15 cellular contexts compared by ENCODE assay signal in genomic region chr9:99023229-99023628, GRCh38.
DNase-seq lines count a peak whose midpoint lies in the region; ATAC-seq, FAIRE-seq and TF ChIP-seq lines count a peak whose summit lies in the region.
"Had no signal": no experiment of that assay in that cellular context is flagged by ENCODE, and none has a peak within 500 bp of the region (broad histone marks: within the 10 kb centered on the region; RNA-seq: fewer than 3 reads in every experiment).

No MANE protein-coding gene starts in this region.

- no peak overlapping the region for H4K8ac ChIP-seq in mesenchymal stem cell (ENCODE audit: low read length)

- no peak for ATAC-seq in CD4-positive, CD25-positive, alpha-beta regulatory T cell (ENCODE audit: low read depth in 2 of 2)
- peak; percentile 44 for ATAC-seq in Right ventricle myocardium superior (ENCODE audit: poor library complexity)
- no peak for ATAC-seq in HG03439 (IDR thresholded peaks at IDR 0.05; ENCODE audit: unreplicated experiment)
- ATAC-seq: A549, HepG2 had no signal

- H4K91ac ChIP-seq in mesenchymal stem cell (ENCODE audit: low read length), result no peak overlapping the region

- intact Hi-C loops in Right ventricle myocardium superior (cut with DNase I), result no loop called here

- no peak overlapping the region for H3K4me2 ChIP-seq in mesenchymal stem cell (ENCODE audit: low read length, poor library complexity, severe bottlenecking)
- H3K4me2 ChIP-seq: A549 had no signal

- H3K9me3 ChIP-seq in CD4-positive, CD25-positive, alpha-beta regulatory T cell (ENCODE audit: control insufficient read depth in 2 of 2, low read length in 2 of 2), result no peaks in the 10 kb centered on the region
- no peaks in the 10 kb centered on the region for H3K9me3 ChIP-seq in mesenchymal stem cell (ENCODE audit: control insufficient read depth, low read length)

- H3K4me1 ChIP-seq in CD4-positive, CD25-positive, alpha-beta regulatory T cell (ENCODE audit: control insufficient read depth, insufficient read depth, low read length, poor library complexity, severe bottlenecking), result peaks cover 19% of the 10 kb centered on the region
- peaks cover 31% of the 10 kb centered on the region for H3K4me1 ChIP-seq in mesenchymal stem cell (ENCODE audit: control insufficient read depth, insufficient read depth, low read depth, low read length)

- no peak for TF ChIP-seq POLR2A in H54 (IDR thresholded peaks at IDR 0.05; ENCODE audit: low read depth, low read length)

- WGBS in mesenchymal stem cell, result 77% methylated on average over 6 of the region's 8 CpGs

- H2BK120ac ChIP-seq in mesenchymal stem cell (ENCODE audit: low read depth, low read length), result no peak overlapping the region

- peaks cover 9 to 42% (median 27%) of the 10 kb centered on the region in 4 donors for H3K4me1 Mint-ChIP-seq in CD4-positive, CD25-positive, alpha-beta regulatory T cell

- no peak overlapping the region for H3K4me3 ChIP-seq in CD4-positive, CD25-positive, alpha-beta regulatory T cell (ENCODE audit: low read depth, low read length)
- H3K4me3 ChIP-seq in mesenchymal stem cell (ENCODE audit: insufficient read depth in 1 of 2, low read depth in 1 of 2, low read length in 2 of 2) (no peak overlapping the region), coronary artery (no peak overlapping the region)
- H3K4me3 ChIP-seq: A549 had no signal

- no peaks in the 10 kb centered on the region for H3K9me3 Mint-ChIP-seq in CD4-positive, CD25-positive, alpha-beta regulatory T cell
- H3K9me3 Mint-ChIP-seq: HFFc6 had no signal

- FAIRE-seq in H54 (lab: Jason Lieb, UNC), result no peak
- FAIRE-seq: A549, H1, HepG2, RCC 7860 had no signal

- no peaks in the 10 kb centered on the region for H3K27me3 ChIP-seq in CD4-positive, CD25-positive, alpha-beta regulatory T cell (ENCODE audit: control insufficient read depth, insufficient read depth, low read length)
- peaks cover 0 to 12% of the 10 kb centered on the region in 2 experiments for H3K27me3 ChIP-seq in mesenchymal stem cell (ENCODE audit: control insufficient read depth in 1 of 2, insufficient read depth in 1 of 2, low read length in 2 of 2)

- H3K4ac ChIP-seq in mesenchymal stem cell (ENCODE audit: low read depth in 1 of 2, low read length in 2 of 2), result no peak overlapping the region

- H3K79me1 ChIP-seq in mesenchymal stem cell (replicated peaks; ENCODE audit: low read length, poor library complexity, severe bottlenecking), result no peaks in the 10 kb centered on the region

- no peak overlapping the region for H3K9ac ChIP-seq in mesenchymal stem cell (ENCODE audit: low read length)

- no peak overlapping the region for H2BK5ac ChIP-seq in mesenchymal stem cell (ENCODE audit: low read depth, low read length, poor library complexity, severe bottlenecking)

- H3K14ac ChIP-seq in mesenchymal stem cell (ENCODE audit: low read length in 2 of 2), result no peak overlapping the region

- H3K27me3 Mint-ChIP-seq in CD4-positive, CD25-positive, alpha-beta regulatory T cell, result peaks cover 4% of the 10 kb centered on the region

- peaks cover 4% of the 10 kb centered on the region for H3K36me3 Mint-ChIP-seq in CD4-positive, CD25-positive, alpha-beta regulatory T cell

- H2BK12ac ChIP-seq in mesenchymal stem cell (ENCODE audit: low read length in 2 of 2), result no peak overlapping the region

- H3K27ac ChIP-seq in CD4-positive, CD25-positive, alpha-beta regulatory T cell (ENCODE audit: insufficient read depth, low read length, poor library complexity, severe bottlenecking), result no peak overlapping the region
- no peak overlapping the region for H3K27ac ChIP-seq in mesenchymal stem cell (ENCODE audit: low read length, poor library complexity, severe bottlenecking)
- peak overlapping the region in 1 of 2 donors; percentile 59 for H3K27ac ChIP-seq in coronary artery
- H3K27ac ChIP-seq: A549, C4-2B had no signal

- no peak for DNase-seq in CD4-positive, CD25-positive, alpha-beta regulatory T cell
- DNase-seq in Right ventricle myocardium superior (no peak), mesenchymal stem cell (no peak), coronary artery (ENCODE audit: low spot score) (no peak), H54 (ENCODE audit: insufficient read length, low spot score) (no peak)
- DNase-seq in stimulated activated CD8-positive, alpha-beta memory T cell treated with anti-CD3 and anti-CD28 coated beads, Interleukin-4, amount 100 ng/mL, for 48 hours, result peak; percentile 14
- no peak for DNase-seq in activated effector memory CD4-positive, alpha-beta T cell treated with anti-CD3 and anti-CD28 coated beads, Interleukin-2, amount 50 U/mL, for 16 hours
- DNase-seq: HFFc6, MM.1S had no signal

- peak overlapping the region; percentile 26 for H2BK15ac ChIP-seq in mesenchymal stem cell (ENCODE audit: low read depth, poor library complexity, severe bottlenecking)

- H3K4me3 Mint-ChIP-seq in CD4-positive, CD25-positive, alpha-beta regulatory T cell, result no peak overlapping the region
- H3K4me3 Mint-ChIP-seq: HFFc6 had no signal

- peak overlapping the region; percentile 36 for H2AK5ac ChIP-seq in mesenchymal stem cell (ENCODE audit: low read length, severe bottlenecking)

- TF ChIP-seq CTCF in coronary artery (IDR thresholded peaks at IDR 0.05), result no peak

- no peak overlapping the region for H3K18ac ChIP-seq in mesenchymal stem cell (ENCODE audit: low read depth in 1 of 2, low read length in 2 of 2)

- H3K23ac ChIP-seq in mesenchymal stem cell (ENCODE audit: low read length in 2 of 2), result no peak overlapping the region

- H3K27ac Mint-ChIP-seq in CD4-positive, CD25-positive, alpha-beta regulatory T cell, result peak overlapping the region in 2 of 3 donors; percentile 6 to 68
- H3K27ac Mint-ChIP-seq: HFFc6 had no signal

- H3K36me3 ChIP-seq in CD4-positive, CD25-positive, alpha-beta regulatory T cell (ENCODE audit: control insufficient read depth, insufficient read depth, low read length), result no peaks in the 10 kb centered on the region
- H3K36me3 ChIP-seq in mesenchymal stem cell (ENCODE audit: control insufficient read depth in 1 of 2, insufficient read depth in 2 of 2, low read depth in 1 of 2, low read length in 2 of 2), result peaks cover 4 to 18% of the 10 kb centered on the region in 2 experiments

- no peak overlapping the region for H2AFZ ChIP-seq in mesenchymal stem cell (ENCODE audit: low read depth, low read length)
